Comparison of ENCODE assay signal across 9 cellular contexts in genomic region chr7:135678612-135679575, GRCh38. TPM values are rescaled to one million over a fixed set of nuclear protein-coding genes. Genes with fewer than 3 reads are reported as not detected.
DNase-seq lines count a peak whose midpoint lies in the region; ATAC-seq, FAIRE-seq and TF ChIP-seq lines count a peak whose summit lies in the region.
"Had no signal": no experiment of that assay in that cellular context is flagged by ENCODE, and none has a peak within 500 bp of the region (broad histone marks: within the 10 kb centered on the region; RNA-seq: fewer than 3 reads in every experiment).

No MANE protein-coding gene starts in this region.

- TF ChIP-seq CTCF in pancreas (IDR thresholded peaks at IDR 0.05), result no peak
- no peak for TF ChIP-seq CTCF in glutamatergic neuron (IDR thresholded peaks at IDR 0.05; ENCODE audit: partially characterized antibody, unreplicated experiment)

- H3K4me1 ChIP-seq in pancreas, result peaks cover 0 to 20% (median 13%) of the 10 kb centered on the region in 3 donors

- peak; percentile 92 to 99 (median 98) for ATAC-seq in pancreas
- ATAC-seq in HG02678 (IDR thresholded peaks at IDR 0.05; ENCODE audit: unreplicated experiment), result no peak
- no peak for ATAC-seq in GM18502 (IDR thresholded peaks at IDR 0.05; ENCODE audit: poor library complexity, unreplicated experiment)

- FAIRE-seq in pancreas (lab: Jason Lieb, UNC), result no peak

- peak overlapping the region; percentile 87 for H3K27ac ChIP-seq in epithelial cell of prostate
- peak overlapping the region in 1 of 4 donors; percentile 39 for H3K27ac ChIP-seq in pancreas

- WGBS in pancreas, 2 donors, result 38 to 42% methylated on average over 4 of the region's 4 CpGs

- H3K4me3 Mint-ChIP-seq in glutamatergic neuron (ENCODE audit: unreplicated experiment), result no peak overlapping the region

- H3K27ac Mint-ChIP-seq in glutamatergic neuron (ENCODE audit: unreplicated experiment), result no peak overlapping the region
- H3K27ac Mint-ChIP-seq: progenitor cell of endocrine pancreas had no signal

- intact Hi-C loops in pancreas (cut with DNase I), result no loop called here

- H3K9me3 ChIP-seq in pancreas, result no peaks in the 10 kb centered on the region

- peak; percentile 45 for DNase-seq in ELR (ENCODE audit: low read depth)
- peak; percentile 74 for DNase-seq in NCI-H69 (lab: John Stamatoyannopoulos, UW)
- no peak for DNase-seq in epithelial cell of prostate (ENCODE audit: low read depth, low spot score)
- peak in 4 of 6 donors; percentile 58 to 79 (median 73) for DNase-seq in pancreas
- no peak for DNase-seq in glutamatergic neuron
- DNase-seq in stimulated activated CD4-positive, alpha-beta T cell treated with anti-CD3 and anti-CD28 coated beads, Interleukin-2, amount 100 ng/mL, for 24 hours, result no peak

- peaks cover 8% of the 10 kb centered on the region for H3K36me3 Mint-ChIP-seq in glutamatergic neuron (ENCODE audit: unreplicated experiment)

- no peaks in the 10 kb centered on the region for H3K27me3 ChIP-seq in pancreas

- no peak overlapping the region for H3K4me3 ChIP-seq in pancreas

- H3K4me1 Mint-ChIP-seq in glutamatergic neuron (ENCODE audit: low read depth, unreplicated experiment), result peaks cover 13% of the 10 kb centered on the region

- peaks cover 3% of the 10 kb centered on the region for H3K27me3 Mint-ChIP-seq in glutamatergic neuron (ENCODE audit: unreplicated experiment)
- H3K27me3 Mint-ChIP-seq: progenitor cell of endocrine pancreas had no signal

- peaks cover 1% of the 10 kb centered on the region for H3K9me3 Mint-ChIP-seq in glutamatergic neuron (ENCODE audit: unreplicated experiment)

- H3K36me3 ChIP-seq in pancreas, result no peaks in the 10 kb centered on the region

RNA-seq across cellular contexts. Expression of gene STMP1, which starts 16.6 kb away (rescaled TPM):
- total RNA-seq in pancreas, result 10 to 100 TPM in 3 of 6 donors, 1 to 10 TPM in 3; 7.2 to 20.0 (median 10.6) TPM
- 10 to 100 TPM; 12.5 to 21.4 TPM for polyA plus RNA-seq in pancreas
- 54.6 TPM for total RNA-seq in glutamatergic neuron (ENCODE audit: unreplicated experiment)

RNA-seq across cellular contexts. Expression of gene SLC13A4, which starts 49.1 kb away (rescaled TPM):
- total RNA-seq in pancreas (not detected), glutamatergic neuron (ENCODE audit: unreplicated experiment) (not detected)
- polyA plus RNA-seq in pancreas, result under 1 TPM in 1 of 2 donors, not detected in 1; 0.08 TPM

Comparison
In these comparisons a context has a peak if more than half of its experiments do, and no peak if none do; other contexts are left out.
1. DNase-seq: peak in ELR (single experiment), NCI-H69 (single experiment) and pancreas (4 of 6); none in epithelial cell of prostate (single experiment), glutamatergic neuron (single experiment) and stimulated activated CD4-positive, alpha-beta T cell treated with anti-CD3 and anti-CD28 coated beads, Interleukin-2, amount 100 ng/mL, for 24 hours (0 of 2).
2. ATAC-seq: peak in pancreas (4 of 4); none in HG02678 (single experiment) and GM18502 (single experiment).